In the genomic region with DNA sequence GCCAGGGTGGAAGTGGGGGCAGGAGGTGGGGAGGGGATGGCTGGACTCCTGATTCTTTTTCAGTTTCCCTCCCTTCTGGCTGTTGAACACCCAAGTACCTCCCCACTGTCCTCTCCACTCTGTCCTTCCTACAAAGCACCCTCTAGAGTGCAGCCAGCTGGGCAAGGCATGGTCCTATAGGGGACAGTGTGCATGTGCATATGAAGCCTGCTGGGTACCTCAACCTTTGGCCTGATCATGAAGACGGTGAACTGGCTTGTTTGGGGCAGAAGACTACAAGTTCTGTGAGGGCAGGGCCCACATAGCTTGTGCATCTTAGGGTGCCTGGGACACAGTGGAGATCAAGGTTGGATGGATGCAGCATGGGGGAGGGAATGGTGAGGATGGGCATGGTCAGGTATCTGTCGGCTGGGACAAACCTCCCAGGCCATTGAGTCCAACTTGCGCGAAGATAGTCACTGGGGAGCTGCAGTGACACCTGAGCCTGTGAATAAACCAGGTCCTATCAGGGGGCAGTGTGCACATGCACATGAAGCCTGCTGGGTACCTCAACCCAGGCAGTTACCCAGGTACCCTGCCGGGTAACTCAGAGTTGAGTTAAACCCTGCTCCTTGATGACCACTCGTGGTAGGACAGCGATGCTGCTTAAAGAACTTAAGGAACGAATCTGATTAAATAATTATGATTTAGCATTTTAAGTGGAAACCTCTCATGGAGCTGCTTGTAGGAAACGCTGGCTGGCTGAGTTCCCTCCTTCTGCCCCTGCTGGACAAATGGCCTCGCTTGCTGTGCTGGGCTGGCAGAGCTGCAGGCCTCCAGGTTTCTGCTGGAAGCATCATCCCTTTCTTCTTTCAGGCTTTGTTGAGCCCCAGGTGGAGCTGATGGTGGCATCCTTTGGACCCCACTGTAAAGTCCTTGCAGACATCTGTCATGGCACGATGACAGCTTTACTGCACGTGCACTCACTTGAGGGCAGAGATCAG, we compare ENCODE assay signal across 16 cellular contexts.
DNase-seq lines count a peak whose midpoint lies in the region; ATAC-seq and TF ChIP-seq lines count a peak whose summit lies in the region.
"Had no signal": no experiment of that assay in that cellular context is flagged by ENCODE, and none has a peak within 500 bp of the region (broad histone marks: within the 10 kb centered on the region; RNA-seq: fewer than 3 reads in every experiment).

No MANE protein-coding gene starts in this region.

- peak; percentile 47 for DNase-seq in AG20443 (ENCODE audit: low spot score)
- peak; percentile 36 for DNase-seq in HuH-7 (ENCODE audit: low spot score)
- DNase-seq in dorsolateral prefrontal cortex: peak in 2 of 10 donors; percentile 46 to 54
- DNase-seq in naive thymus-derived CD8-positive, alpha-beta T cell: peak in 1 of 10 donors; percentile 46
- DNase-seq in NCI-H748 (lab: John Stamatoyannopoulos, UW; ENCODE audit: unreplicated experiment): no peak
- no peak for DNase-seq in glutamatergic neuron
- DNase-seq: activated T-cell treated with anti-CD3 and anti-CD28 coated beads, Interleukin-2, amount 50 U/mL, for 4 hours; NCI-H2081; SK-N-SH; stimulated activated CD4-positive, alpha-beta T cell treated with anti-CD3 and anti-CD28 coated beads, Interleukin-2, amount 100 ng/mL, for 48 hours; stimulated activated naive CD8-positive, alpha-beta T cell treated with anti-CD3 and anti-CD28 coated beads, Interleukin-15, Interleukin-2, amounts not matched to agents 100 U/mL and 50 U/mL, for 24 hours had no signal

- POLR2A ChIA-PET in naive thymus-derived CD8-positive, alpha-beta T cell (lab: Charles Lee): no interaction called here

- H3K4me3 ChIP-seq in dorsolateral prefrontal cortex: no peak overlapping the region
- H3K4me3 ChIP-seq: BLaER1 treated with 17β-estradiol and CSF1 and Interleukin-3, amounts not matched to agents 10 nM and 100 nM had no signal

- intact Hi-C loops in dorsolateral prefrontal cortex (cut with DNase I): loop anchor here in 1 of 2 donors (5.0 kb wide), 1 partner anchor 134 kb away; the partner anchor contains the start of gene ST3GAL5

- H3K27ac ChIP-seq in dorsolateral prefrontal cortex: peak overlapping the region in 58 of 59 donors; percentile 3 to 95 (median 82)
- H3K27ac ChIP-seq: BLaER1 treated with 17β-estradiol and CSF1 and Interleukin-3, amounts not matched to agents 10 nM and 100 nM; epithelial cell of prostate had no signal

- peaks cover 4 to 23% (median 11%) of the 10 kb centered on the region in 4 donors for H3K4me1 Mint-ChIP-seq in naive thymus-derived CD8-positive, alpha-beta T cell
- no peaks in the 10 kb centered on the region for H3K4me1 Mint-ChIP-seq in glutamatergic neuron (ENCODE audit: low read depth, unreplicated experiment)

- peaks cover 0 to 19% (median 4%) of the 10 kb centered on the region in 3 donors for H3K36me3 Mint-ChIP-seq in naive thymus-derived CD8-positive, alpha-beta T cell
- no peaks in the 10 kb centered on the region for H3K36me3 Mint-ChIP-seq in glutamatergic neuron (ENCODE audit: unreplicated experiment)

- peak in 16 of 56 donors; percentile 9 to 41 (median 26) for TF ChIP-seq CTCF in dorsolateral prefrontal cortex (IDR thresholded peaks at IDR 0.05 in 54 of 56, conservative IDR thresholded peaks at IDR 0.05 in 2 of 56; ENCODE audit: low read depth in 1 of 56, partially characterized antibody in 56 of 56)
- TF ChIP-seq CTCF in glutamatergic neuron (IDR thresholded peaks at IDR 0.05; ENCODE audit: partially characterized antibody, unreplicated experiment): no peak

- no peak for ATAC-seq in naive thymus-derived CD8-positive, alpha-beta T cell
- ATAC-seq in GM19463 (IDR thresholded peaks at IDR 0.05; ENCODE audit: unreplicated experiment): no peak
- no peak for ATAC-seq in HG02678 (IDR thresholded peaks at IDR 0.05; ENCODE audit: unreplicated experiment)
- ATAC-seq: activated CD4-positive, CD25-positive, alpha-beta regulatory T cell treated with anti-CD3 and anti-CD28 coated beads, Interleukin-2, amount 50 U/mL, for 24 hours; activated T-cell treated with anti-CD3 and anti-CD28 coated beads, Interleukin-2, amount 50 U/mL, for 4 hours; stimulated activated naive CD8-positive, alpha-beta T cell treated with anti-CD3 and anti-CD28 coated beads, Interleukin-15, Interleukin-2, amounts not matched to agents 100 U/mL and 50 U/mL, for 24 hours had no signal

- no peaks in the 10 kb centered on the region for H3K27me3 Mint-ChIP-seq in naive thymus-derived CD8-positive, alpha-beta T cell
- H3K27me3 Mint-ChIP-seq in glutamatergic neuron (ENCODE audit: unreplicated experiment): no peaks in the 10 kb centered on the region

- H3K9me3 Mint-ChIP-seq in naive thymus-derived CD8-positive, alpha-beta T cell: no peaks in the 10 kb centered on the region
- peaks cover 2% of the 10 kb centered on the region for H3K9me3 Mint-ChIP-seq in glutamatergic neuron (ENCODE audit: unreplicated experiment)
- H3K9me3 Mint-ChIP-seq: activated T-cell treated with anti-CD3 and anti-CD28 coated beads, Interleukin-2, amount 50 U/mL, for 4 hours had no signal

- no peak overlapping the region for H3K4me3 Mint-ChIP-seq in naive thymus-derived CD8-positive, alpha-beta T cell
- no peak overlapping the region for H3K4me3 Mint-ChIP-seq in glutamatergic neuron (ENCODE audit: unreplicated experiment)
- H3K4me3 Mint-ChIP-seq: activated T-cell treated with anti-CD3 and anti-CD28 coated beads, Interleukin-2, amount 50 U/mL, for 4 hours had no signal

- peak overlapping the region in 6 of 10 donors; percentile 2 to 70 (median 48) for H3K27ac Mint-ChIP-seq in naive thymus-derived CD8-positive, alpha-beta T cell
- H3K27ac Mint-ChIP-seq in glutamatergic neuron (ENCODE audit: unreplicated experiment): no peak overlapping the region

- no peaks in the 10 kb centered on the region for H3K27me3 ChIP-seq in dorsolateral prefrontal cortex
- H3K27me3 ChIP-seq: BLaER1 treated with 17β-estradiol and CSF1 and Interleukin-3, amounts not matched to agents 10 nM and 100 nM had no signal

Comparison
In these comparisons a context has a peak if more than half of its experiments do, and no peak if none do; other contexts are left out.
1. DNase-seq: peak in AG20443 (single experiment) and HuH-7 (single experiment); none in NCI-H748 (single experiment) and glutamatergic neuron (single experiment).